Comparison of ENCODE assay signal across 16 cellular contexts in genomic region chr13:44868397-44868796, GRCh38.
DNase-seq lines count a peak whose midpoint lies in the region; ATAC-seq and TF ChIP-seq lines count a peak whose summit lies in the region.
"Had no signal": no experiment of that assay in that cellular context is flagged by ENCODE, and none has a peak within 500 bp of the region (broad histone marks: within the 10 kb centered on the region; RNA-seq: fewer than 3 reads in every experiment).

No MANE protein-coding gene starts in this region.

- peak; percentile 92 for ATAC-seq in GM18907 (IDR thresholded peaks at IDR 0.05; ENCODE audit: unreplicated experiment)
- ATAC-seq in GM21723 (IDR thresholded peaks at IDR 0.05; ENCODE audit: unreplicated experiment) = peak; percentile 90
- ATAC-seq in HG03442 (IDR thresholded peaks at IDR 0.05; ENCODE audit: unreplicated experiment) = peak; percentile 93
- no peak for ATAC-seq in naive thymus-derived CD8-positive, alpha-beta T cell
- ATAC-seq in aorta (ENCODE audit: low FRiP score) = no peak
- ATAC-seq: HCT116, Right ventricle myocardium inferior had no signal

- H3K27ac Mint-ChIP-seq in naive thymus-derived CD8-positive, alpha-beta T cell = no peak overlapping the region

- peak; percentile 29 for DNase-seq in GM10266 (ENCODE audit: extremely low spot score)
- no peak for DNase-seq in naive thymus-derived CD8-positive, alpha-beta T cell
- no peak for DNase-seq in aorta
- no peak for DNase-seq in inferior parietal cortex (ENCODE audit: extremely low spot score)
- no peak for DNase-seq in SW480 (ENCODE audit: low spot score)
- DNase-seq: activated effector memory CD4-positive, alpha-beta T cell treated with Interleukin-2 at 50 U/mL for 16 hours; BE2C; GDM1; KG1; spleen had no signal

- H3K9me3 ChIP-seq in aorta (ENCODE audit: control insufficient read depth, low read length) = no peaks in the 10 kb centered on the region
- H3K9me3 ChIP-seq: BE2C had no signal

- H3K27ac ChIP-seq in aorta (ENCODE audit: low read depth in 1 of 2, low read length in 2 of 2) = no peak overlapping the region
- H3K27ac ChIP-seq: spleen had no signal

- H3K9me3 Mint-ChIP-seq in naive thymus-derived CD8-positive, alpha-beta T cell = peaks cover 0 to 14% (median 6%) of the 10 kb centered on the region in 9 donors

- H3K4me3 ChIP-seq in aorta (ENCODE audit: low read length in 2 of 2) = no peak overlapping the region
- H3K4me3 ChIP-seq: spleen had no signal

- peaks cover 0 to 2% (median 0%) of the 10 kb centered on the region in 4 donors for H3K4me1 Mint-ChIP-seq in naive thymus-derived CD8-positive, alpha-beta T cell

- no peaks in the 10 kb centered on the region for H3K36me3 ChIP-seq in aorta (ENCODE audit: control insufficient read depth in 1 of 2, insufficient read depth in 2 of 2, low read length in 1 of 2)
- H3K36me3 ChIP-seq: BE2C, spleen had no signal

- intact Hi-C loops in aorta (cut with DNase I) = no loop called here

- POLR2A ChIA-PET in naive thymus-derived CD8-positive, alpha-beta T cell (lab: Charles Lee) = no interaction called here

- no peaks in the 10 kb centered on the region for H3K27me3 ChIP-seq in aorta (ENCODE audit: control insufficient read depth in 1 of 2, insufficient read depth in 2 of 2, low read length in 1 of 2)
- H3K27me3 ChIP-seq: BE2C had no signal

- peaks cover 3 to 23% (median 9%) of the 10 kb centered on the region in 5 donors for H3K27me3 Mint-ChIP-seq in naive thymus-derived CD8-positive, alpha-beta T cell

- TF ChIP-seq CTCF in GM10266 (IDR thresholded peaks at IDR 0.05; ENCODE audit: control insufficient read depth, insufficient read depth, low read depth, missing control alignments) = no peak

- H3K4me3 Mint-ChIP-seq in naive thymus-derived CD8-positive, alpha-beta T cell = peak overlapping the region in 1 of 10 donors; percentile 48
- H3K4me3 Mint-ChIP-seq: nephron had no signal

- H3K4me1 ChIP-seq in aorta (ENCODE audit: control insufficient read depth in 1 of 2, insufficient read depth in 2 of 2, low read length in 2 of 2) = no peaks in the 10 kb centered on the region
- H3K4me1 ChIP-seq: BE2C, spleen had no signal

- 91 to 95% methylated on average over 3 of the region's 3 CpGs for WGBS in aorta, 2 donors

- no peaks in the 10 kb centered on the region for H3K36me3 Mint-ChIP-seq in naive thymus-derived CD8-positive, alpha-beta T cell

Comparison
In these comparisons a context has a peak if more than half of its experiments do, and no peak if none do; other contexts are left out.
1. ATAC-seq: peak in GM18907 (single experiment), GM21723 (single experiment) and HG03442 (single experiment); none in naive thymus-derived CD8-positive, alpha-beta T cell (0 of 2) and aorta (single experiment).